ENCODE assay signal across 1 cellular context in the genomic region with DNA sequence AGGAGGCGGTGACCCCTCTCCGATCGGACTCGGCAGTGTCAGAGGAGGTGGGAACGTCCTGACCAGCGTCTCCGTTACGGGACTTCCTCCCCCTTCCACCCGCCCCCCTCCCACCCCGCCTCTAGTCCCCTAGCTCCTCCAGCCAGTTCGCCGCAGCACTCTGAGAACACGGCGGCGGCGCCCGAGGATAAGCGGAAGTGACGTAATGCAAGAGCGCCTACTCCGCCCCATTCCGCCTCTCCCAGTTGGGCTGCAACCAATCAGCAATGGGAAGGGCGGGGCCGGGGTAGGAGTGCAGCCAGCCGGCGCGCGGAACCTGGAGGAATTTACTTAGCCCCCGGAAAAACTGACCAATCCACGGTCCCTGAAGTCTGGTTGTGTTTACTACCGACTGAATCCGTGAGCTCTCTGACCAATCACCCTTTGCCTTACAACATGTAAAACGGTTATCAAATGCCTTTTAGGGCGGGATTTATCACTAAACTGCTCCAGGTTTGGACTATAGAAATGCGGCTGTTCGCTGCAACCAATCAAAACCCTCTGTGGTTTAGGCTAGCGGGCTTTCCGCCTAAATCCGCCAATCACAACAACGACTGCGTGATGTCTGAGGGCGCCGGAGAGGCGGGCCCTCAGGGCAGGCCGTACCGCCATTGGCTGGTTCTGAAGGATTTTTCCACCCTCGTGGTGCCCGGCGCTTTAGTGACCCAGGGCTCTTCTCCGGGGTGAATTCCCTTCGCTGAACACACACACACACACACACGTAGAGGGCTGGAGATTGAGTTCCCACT.
TF ChIP-seq lines count a peak whose summit lies in the region.

A gene with protein sequence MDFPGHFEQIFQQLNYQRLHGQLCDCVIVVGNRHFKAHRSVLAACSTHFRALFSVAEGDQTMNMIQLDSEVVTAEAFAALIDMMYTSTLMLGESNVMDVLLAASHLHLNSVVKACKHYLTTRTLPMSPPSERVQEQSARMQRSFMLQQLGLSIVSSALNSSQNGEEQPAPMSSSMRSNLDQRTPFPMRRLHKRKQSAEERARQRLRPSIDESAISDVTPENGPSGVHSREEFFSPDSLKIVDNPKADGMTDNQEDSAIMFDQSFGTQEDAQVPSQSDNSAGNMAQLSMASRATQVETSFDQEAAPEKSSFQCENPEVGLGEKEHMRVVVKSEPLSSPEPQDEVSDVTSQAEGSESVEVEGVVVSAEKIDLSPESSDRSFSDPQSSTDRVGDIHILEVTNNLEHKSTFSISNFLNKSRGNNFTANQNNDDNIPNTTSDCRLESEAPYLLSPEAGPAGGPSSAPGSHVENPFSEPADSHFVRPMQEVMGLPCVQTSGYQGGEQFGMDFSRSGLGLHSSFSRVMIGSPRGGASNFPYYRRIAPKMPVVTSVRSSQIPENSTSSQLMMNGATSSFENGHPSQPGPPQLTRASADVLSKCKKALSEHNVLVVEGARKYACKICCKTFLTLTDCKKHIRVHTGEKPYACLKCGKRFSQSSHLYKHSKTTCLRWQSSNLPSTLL (minus strand): TSS at position 202 of the 788 bp plus-strand sequence. CDS start 22,899 bp downstream, outside the sequence.

TF ChIP-seq in A549, 52 proteins besides CTCF, POLR2A, EP300 and RAD21 (continued from another document):
- TF ChIP-seq, protein P1, sequence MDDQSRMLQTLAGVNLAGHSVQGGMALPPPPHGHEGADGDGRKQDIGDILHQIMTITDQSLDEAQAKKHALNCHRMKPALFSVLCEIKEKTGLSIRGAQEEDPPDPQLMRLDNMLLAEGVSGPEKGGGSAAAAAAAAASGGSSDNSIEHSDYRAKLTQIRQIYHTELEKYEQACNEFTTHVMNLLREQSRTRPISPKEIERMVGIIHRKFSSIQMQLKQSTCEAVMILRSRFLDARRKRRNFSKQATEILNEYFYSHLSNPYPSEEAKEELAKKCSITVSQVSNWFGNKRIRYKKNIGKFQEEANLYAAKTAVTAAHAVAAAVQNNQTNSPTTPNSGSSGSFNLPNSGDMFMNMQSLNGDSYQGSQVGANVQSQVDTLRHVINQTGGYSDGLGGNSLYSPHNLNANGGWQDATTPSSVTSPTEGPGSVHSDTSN (IDR thresholded peaks at IDR 0.05) = peak; percentile 48; the same call in 1 of the 2 replicates
- TF ChIP-seq FOXS1 (CRISPR knock-in tag; IDR thresholded peaks at IDR 0.05) = no peak
- TF ChIP-seq MYC (IDR thresholded peaks at IDR 0.05; ENCODE audit: borderline replicate concordance, low read length) = peak; percentile 86; the same call in 1 of the 2 replicates
- TF ChIP-seq EHMT2 (IDR thresholded peaks at IDR 0.05; ENCODE audit: low read depth) = no peak
- TF ChIP-seq, protein P2, sequence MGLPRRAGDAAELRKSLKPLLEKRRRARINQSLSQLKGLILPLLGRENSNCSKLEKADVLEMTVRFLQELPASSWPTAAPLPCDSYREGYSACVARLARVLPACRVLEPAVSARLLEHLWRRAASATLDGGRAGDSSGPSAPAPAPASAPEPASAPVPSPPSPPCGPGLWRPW (IDR thresholded peaks at IDR 0.05) = no peak
- TF ChIP-seq HOXA7 (CRISPR knock-in tag; IDR thresholded peaks at IDR 0.05) = no peak
- TF ChIP-seq TFCP2L1 (CRISPR knock-in tag; IDR thresholded peaks at IDR 0.05) = no peak
- TF ChIP-seq BHLHE40 (IDR thresholded peaks at IDR 0.05; ENCODE audit: low read depth, low read length) = no peak
- no peak for TF ChIP-seq HOXB5 (CRISPR knock-in tag; IDR thresholded peaks at IDR 0.05)
- no peak for TF ChIP-seq HDAC2 (IDR thresholded peaks at IDR 0.05)
- TF ChIP-seq JUN (IDR thresholded peaks at IDR 0.05) = peak in 1 of 2 experiments; percentile 83; a peak in 3 of 5 replicates
- TF ChIP-seq FOSL2 (IDR thresholded peaks at IDR 0.05) = no peak
- no peak for TF ChIP-seq FOSL2 (CRISPR knock-in tag; IDR thresholded peaks at IDR 0.05)
- no peak for TF ChIP-seq CEBPB (IDR thresholded peaks at IDR 0.05)
- no peak for TF ChIP-seq NR3C1 (IDR thresholded peaks at IDR 0.05)
- TF ChIP-seq, protein P3, sequence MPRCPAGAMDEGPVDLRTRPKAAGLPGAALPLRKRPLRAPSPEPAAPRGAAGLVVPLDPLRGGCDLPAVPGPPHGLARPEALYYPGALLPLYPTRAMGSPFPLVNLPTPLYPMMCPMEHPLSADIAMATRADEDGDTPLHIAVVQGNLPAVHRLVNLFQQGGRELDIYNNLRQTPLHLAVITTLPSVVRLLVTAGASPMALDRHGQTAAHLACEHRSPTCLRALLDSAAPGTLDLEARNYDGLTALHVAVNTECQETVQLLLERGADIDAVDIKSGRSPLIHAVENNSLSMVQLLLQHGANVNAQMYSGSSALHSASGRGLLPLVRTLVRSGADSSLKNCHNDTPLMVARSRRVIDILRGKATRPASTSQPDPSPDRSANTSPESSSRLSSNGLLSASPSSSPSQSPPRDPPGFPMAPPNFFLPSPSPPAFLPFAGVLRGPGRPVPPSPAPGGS (IDR thresholded peaks at IDR 0.05) = peak; percentile 52; the same call in 2 of the 3 replicates
- TF ChIP-seq ZNF302 (CRISPR knock-in tag; IDR thresholded peaks at IDR 0.05) = no peak
- TF ChIP-seq, protein P4, sequence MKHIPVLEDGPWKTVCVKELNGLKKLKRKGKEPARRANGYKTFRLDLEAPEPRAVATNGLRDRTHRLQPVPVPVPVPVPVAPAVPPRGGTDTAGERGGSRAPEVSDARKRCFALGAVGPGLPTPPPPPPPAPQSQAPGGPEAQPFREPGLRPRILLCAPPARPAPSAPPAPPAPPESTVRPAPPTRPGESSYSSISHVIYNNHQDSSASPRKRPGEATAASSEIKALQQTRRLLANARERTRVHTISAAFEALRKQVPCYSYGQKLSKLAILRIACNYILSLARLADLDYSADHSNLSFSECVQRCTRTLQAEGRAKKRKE (CRISPR knock-in tag; IDR thresholded peaks at IDR 0.05; ENCODE audit: low read depth) = no peak
- TF ChIP-seq TP53 (CRISPR knock-in tag; IDR thresholded peaks at IDR 0.05) = no peak
- TF ChIP-seq GATA3 (IDR thresholded peaks at IDR 0.05; ENCODE audit: borderline replicate concordance) = no peak
- no peak for TF ChIP-seq SMC3 (IDR thresholded peaks at IDR 0.05)
- no peak for TF ChIP-seq ZC3H11A (IDR thresholded peaks at IDR 0.05)
- no peak for TF ChIP-seq FOSB (CRISPR knock-in tag; IDR thresholded peaks at IDR 0.05)
- TF ChIP-seq CBX2 (IDR thresholded peaks at IDR 0.05; ENCODE audit: borderline replicate concordance, low read depth) = no peak
- no peak for TF ChIP-seq HOXB13 (CRISPR knock-in tag; IDR thresholded peaks at IDR 0.05; ENCODE audit: low read depth)
- TF ChIP-seq KDM1A (IDR thresholded peaks at IDR 0.05; ENCODE audit: low read depth) = no peak
- TF ChIP-seq KDM5A (IDR thresholded peaks at IDR 0.05) = no peak
- TF ChIP-seq JUNB (IDR thresholded peaks at IDR 0.05) = no peak
- TF ChIP-seq POLR2AphosphoS2 (conservative IDR thresholded peaks at IDR 0.05; ENCODE audit: low read length) = no peak
- TF ChIP-seq NFE2L2 (conservative IDR thresholded peaks at IDR 0.05; ENCODE audit: low read length) = no peak
- TF ChIP-seq MAZ (IDR thresholded peaks at IDR 0.05; ENCODE audit: borderline replicate concordance, low read depth, low read length) = no peak; the same call in 1 of the 2 replicates
- no peak for TF ChIP-seq RNF2 (IDR thresholded peaks at IDR 0.05; ENCODE audit: borderline replicate concordance, low read depth)
- no peak for TF ChIP-seq PHF8 (IDR thresholded peaks at IDR 0.05; ENCODE audit: borderline replicate concordance, low read depth)
- TF ChIP-seq, protein P5, sequence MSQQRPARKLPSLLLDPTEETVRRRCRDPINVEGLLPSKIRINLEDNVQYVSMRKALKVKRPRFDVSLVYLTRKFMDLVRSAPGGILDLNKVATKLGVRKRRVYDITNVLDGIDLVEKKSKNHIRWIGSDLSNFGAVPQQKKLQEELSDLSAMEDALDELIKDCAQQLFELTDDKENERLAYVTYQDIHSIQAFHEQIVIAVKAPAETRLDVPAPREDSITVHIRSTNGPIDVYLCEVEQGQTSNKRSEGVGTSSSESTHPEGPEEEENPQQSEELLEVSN (IDR thresholded peaks at IDR 0.05; ENCODE audit: borderline replicate concordance, low read depth) = peak; percentile 71
- no peak for TF ChIP-seq EHF (CRISPR knock-in tag; IDR thresholded peaks at IDR 0.05)
- TF ChIP-seq, protein P6, sequence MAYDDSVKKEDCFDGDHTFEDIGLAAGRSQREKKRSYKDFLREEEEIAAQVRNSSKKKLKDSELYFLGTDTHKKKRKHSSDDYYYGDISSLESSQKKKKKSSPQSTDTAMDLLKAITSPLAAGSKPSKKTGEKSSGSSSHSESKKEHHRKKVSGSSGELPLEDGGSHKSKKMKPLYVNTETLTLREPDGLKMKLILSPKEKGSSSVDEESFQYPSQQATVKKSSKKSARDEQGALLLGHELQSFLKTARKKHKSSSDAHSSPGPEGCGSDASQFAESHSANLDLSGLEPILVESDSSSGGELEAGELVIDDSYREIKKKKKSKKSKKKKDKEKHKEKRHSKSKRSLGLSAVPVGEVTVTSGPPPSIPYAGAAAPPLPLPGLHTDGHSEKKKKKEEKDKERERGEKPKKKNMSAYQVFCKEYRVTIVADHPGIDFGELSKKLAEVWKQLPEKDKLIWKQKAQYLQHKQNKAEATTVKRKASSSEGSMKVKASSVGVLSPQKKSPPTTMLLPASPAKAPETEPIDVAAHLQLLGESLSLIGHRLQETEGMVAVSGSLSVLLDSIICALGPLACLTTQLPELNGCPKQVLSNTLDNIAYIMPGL (CRISPR knock-in tag; IDR thresholded peaks at IDR 0.05; ENCODE audit: borderline replicate concordance) = no peak
- no peak for TF ChIP-seq ZFP36 (IDR thresholded peaks at IDR 0.05; ENCODE audit: borderline replicate concordance, partially characterized antibody)
- TF ChIP-seq, protein P7, sequence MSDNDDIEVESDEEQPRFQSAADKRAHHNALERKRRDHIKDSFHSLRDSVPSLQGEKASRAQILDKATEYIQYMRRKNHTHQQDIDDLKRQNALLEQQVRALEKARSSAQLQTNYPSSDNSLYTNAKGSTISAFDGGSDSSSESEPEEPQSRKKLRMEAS (IDR thresholded peaks at IDR 0.05) = 0 out of 2 replicates have a peak, but pooled peaks have one; percentile 65
- TF ChIP-seq MAFK (IDR thresholded peaks at IDR 0.05; ENCODE audit: partially characterized antibody) = no peak
- TF ChIP-seq ESRRA (IDR thresholded peaks at IDR 0.05; ENCODE audit: borderline replicate concordance, low read length) = no peak
TF ChIP-seq in A549: peak in this region for 8.
